ENCODE assay signal across 11 cellular contexts in genomic region chr6:85674604-85675003, GRCh38.
DNase-seq lines count a peak whose midpoint lies in the region; ATAC-seq and TF ChIP-seq lines count a peak whose summit lies in the region.
"Had no signal": no experiment of that assay in that cellular context is flagged by ENCODE, and none has a peak within 500 bp of the region (broad histone marks: within the 10 kb centered on the region; RNA-seq: fewer than 3 reads in every experiment).

No MANE protein-coding gene starts in this region.

- no peak overlapping the region; a peak in 1 of 4 replicates for H3K4me3 ChIP-seq in DND-41 (ENCODE audit: low read depth in 1 of 2, low read length in 2 of 2)
- no peak overlapping the region for H3K4me3 ChIP-seq in SU-DHL-6 (ENCODE audit: insufficient read depth, low read length, poor library complexity, severe bottlenecking)

- peak overlapping the region; percentile 67; the same call in 1 of the 2 replicates for H3K4me2 ChIP-seq in DND-41 (ENCODE audit: insufficient read depth, low read length)
- H3K4me2 ChIP-seq in SU-DHL-6 (ENCODE audit: low read depth, low read length, poor library complexity, severe bottlenecking), result peak overlapping the region; percentile 96

- H4K20me1 ChIP-seq in DND-41 (ENCODE audit: insufficient read depth, low read length), result peaks cover 34% of the 10 kb centered on the region; the same call in 1 of the 2 replicates
- peaks cover 41% of the 10 kb centered on the region for H4K20me1 ChIP-seq in SU-DHL-6 (ENCODE audit: low read depth, low read length)

- no peak for DNase-seq in DND-41
- peak; percentile 9 for DNase-seq in glomerular visceral epithelial cell (ENCODE audit: extremely low spot score)
- no peak for DNase-seq in GM19238 (ENCODE audit: insufficient read length, low spot score)
- no peak for DNase-seq in putamen (ENCODE audit: low spot score)
- DNase-seq: effector memory CD4-positive, alpha-beta T cell; NCI-H1694; SHP77 had no signal

- no peak for ATAC-seq in DND-41 (ENCODE audit: insufficient read depth, low read depth)
- ATAC-seq in GM19463 (IDR thresholded peaks at IDR 0.05; ENCODE audit: unreplicated experiment), result no peak
- ATAC-seq in GM21825 (IDR thresholded peaks at IDR 0.05; ENCODE audit: unreplicated experiment), result no peak

- H3K79me2 ChIP-seq in DND-41 (ENCODE audit: insufficient read depth, low read length) (peaks cover 66% of the 10 kb centered on the region), SU-DHL-6 (ENCODE audit: insufficient read depth, low read length) (peaks cover 43% of the 10 kb centered on the region)

- H3K9me3 ChIP-seq in DND-41 (ENCODE audit: insufficient read depth, low read length, severe bottlenecking) (no peaks in the 10 kb centered on the region), SU-DHL-6 (ENCODE audit: insufficient read depth, low read length) (no peaks in the 10 kb centered on the region)

- no peak overlapping the region for H3K9ac ChIP-seq in DND-41 (ENCODE audit: low read depth, low read length)
- no peak overlapping the region for H3K9ac ChIP-seq in SU-DHL-6 (ENCODE audit: low read length)

- H3K27me3 ChIP-seq in DND-41 (ENCODE audit: insufficient read depth, low read length, poor library complexity) (no peaks in the 10 kb centered on the region), SU-DHL-6 (ENCODE audit: low read length) (no peaks in the 10 kb centered on the region)

- no peak for TF ChIP-seq CTCF in 22Rv1 (IDR thresholded peaks at IDR 0.05)
- no peak for TF ChIP-seq CTCF in DND-41 (IDR thresholded peaks at IDR 0.05; ENCODE audit: borderline replicate concordance, extremely low read depth, low read length, poor library complexity, severe bottlenecking)
- TF ChIP-seq CTCF in SU-DHL-6 (IDR thresholded peaks at IDR 0.05; ENCODE audit: insufficient read depth, low read length, poor library complexity, severe bottlenecking), result no peak

- H2AFZ ChIP-seq in DND-41 (ENCODE audit: low read depth, low read length) (no peak overlapping the region), SU-DHL-6 (ENCODE audit: low read depth, low read length, severe bottlenecking) (no peak overlapping the region)

- peak overlapping the region; percentile 98 for H3K27ac ChIP-seq in 22Rv1
- no peak overlapping the region for H3K27ac ChIP-seq in DND-41 (ENCODE audit: low read length)
- peak overlapping the region; percentile 76 for H3K27ac ChIP-seq in SU-DHL-6 (ENCODE audit: low read depth, low read length)

- H3K9me2 ChIP-seq in SU-DHL-6 (replicated peaks; ENCODE audit: insufficient read depth, low read length), result no peaks in the 10 kb centered on the region

- peaks cover 48% of the 10 kb centered on the region for H3K36me3 ChIP-seq in DND-41 (ENCODE audit: insufficient read depth, low read length)
- H3K36me3 ChIP-seq in SU-DHL-6 (ENCODE audit: low read length), result peaks cover 33% of the 10 kb centered on the region

- peaks cover 46% of the 10 kb centered on the region for H3K4me1 ChIP-seq in DND-41 (ENCODE audit: insufficient read depth, low read length)

- peaks cover 81% of the 10 kb centered on the region for H3F3A ChIP-seq in SU-DHL-6 (ENCODE audit: insufficient read depth)
